1 cellular context compared by ENCODE assay signal in the genomic region with DNA sequence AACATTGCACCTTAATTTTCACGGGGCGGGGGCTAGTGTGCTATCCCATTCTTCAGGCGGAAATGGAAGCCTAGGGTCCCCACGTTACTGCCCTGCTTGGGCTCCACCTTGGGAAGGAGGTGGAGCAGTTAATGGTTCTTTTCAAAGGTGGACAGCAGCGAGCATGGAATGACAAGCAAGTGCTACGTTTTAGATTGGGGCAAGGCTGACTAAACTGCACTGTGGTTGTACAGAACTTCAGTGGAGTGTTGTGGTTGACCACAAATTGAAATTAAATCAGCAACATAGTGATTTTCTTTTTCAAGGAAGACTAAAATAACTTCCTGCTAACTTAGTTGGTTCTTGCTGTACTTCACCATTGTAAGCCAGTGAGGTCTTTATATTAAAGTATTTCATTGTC.
TF ChIP-seq lines count a peak whose summit lies in the region.

No MANE protein-coding gene starts in this region.

TF ChIP-seq in WTC11, 78 proteins besides CTCF, POLR2A, EP300 and RAD21 (continued from another document):
- TF ChIP-seq, protein P1, sequence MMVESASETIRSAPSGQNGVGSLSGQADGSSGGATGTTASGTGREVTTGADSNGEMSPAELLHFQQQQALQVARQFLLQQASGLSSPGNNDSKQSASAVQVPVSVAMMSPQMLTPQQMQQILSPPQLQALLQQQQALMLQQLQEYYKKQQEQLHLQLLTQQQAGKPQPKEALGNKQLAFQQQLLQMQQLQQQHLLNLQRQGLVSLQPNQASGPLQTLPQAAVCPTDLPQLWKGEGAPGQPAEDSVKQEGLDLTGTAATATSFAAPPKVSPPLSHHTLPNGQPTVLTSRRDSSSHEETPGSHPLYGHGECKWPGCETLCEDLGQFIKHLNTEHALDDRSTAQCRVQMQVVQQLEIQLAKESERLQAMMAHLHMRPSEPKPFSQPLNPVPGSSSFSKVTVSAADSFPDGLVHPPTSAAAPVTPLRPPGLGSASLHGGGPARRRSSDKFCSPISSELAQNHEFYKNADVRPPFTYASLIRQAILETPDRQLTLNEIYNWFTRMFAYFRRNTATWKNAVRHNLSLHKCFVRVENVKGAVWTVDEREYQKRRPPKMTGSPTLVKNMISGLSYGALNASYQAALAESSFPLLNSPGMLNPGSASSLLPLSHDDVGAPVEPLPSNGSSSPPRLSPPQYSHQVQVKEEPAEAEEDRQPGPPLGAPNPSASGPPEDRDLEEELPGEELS (CRISPR knock-in tag; IDR thresholded peaks at IDR 0.05): no peak
- TF ChIP-seq USF2 (CRISPR knock-in tag; IDR thresholded peaks at IDR 0.05): no peak
- no peak for TF ChIP-seq ZNF416 (CRISPR knock-in tag; IDR thresholded peaks at IDR 0.05)
- TF ChIP-seq FOXK1 (CRISPR knock-in tag; IDR thresholded peaks at IDR 0.05): no peak
- TF ChIP-seq, protein P2, sequence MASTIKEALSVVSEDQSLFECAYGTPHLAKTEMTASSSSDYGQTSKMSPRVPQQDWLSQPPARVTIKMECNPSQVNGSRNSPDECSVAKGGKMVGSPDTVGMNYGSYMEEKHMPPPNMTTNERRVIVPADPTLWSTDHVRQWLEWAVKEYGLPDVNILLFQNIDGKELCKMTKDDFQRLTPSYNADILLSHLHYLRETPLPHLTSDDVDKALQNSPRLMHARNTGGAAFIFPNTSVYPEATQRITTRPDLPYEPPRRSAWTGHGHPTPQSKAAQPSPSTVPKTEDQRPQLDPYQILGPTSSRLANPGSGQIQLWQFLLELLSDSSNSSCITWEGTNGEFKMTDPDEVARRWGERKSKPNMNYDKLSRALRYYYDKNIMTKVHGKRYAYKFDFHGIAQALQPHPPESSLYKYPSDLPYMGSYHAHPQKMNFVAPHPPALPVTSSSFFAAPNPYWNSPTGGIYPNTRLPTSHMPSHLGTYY (CRISPR knock-in tag; IDR thresholded peaks at IDR 0.05): no peak
- TF ChIP-seq, protein P3, sequence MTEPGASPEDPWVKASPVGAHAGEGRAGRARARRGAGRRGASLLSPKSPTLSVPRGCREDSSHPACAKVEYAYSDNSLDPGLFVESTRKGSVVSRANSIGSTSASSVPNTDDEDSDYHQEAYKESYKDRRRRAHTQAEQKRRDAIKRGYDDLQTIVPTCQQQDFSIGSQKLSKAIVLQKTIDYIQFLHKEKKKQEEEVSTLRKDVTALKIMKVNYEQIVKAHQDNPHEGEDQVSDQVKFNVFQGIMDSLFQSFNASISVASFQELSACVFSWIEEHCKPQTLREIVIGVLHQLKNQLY (CRISPR knock-in tag; IDR thresholded peaks at IDR 0.05): no peak
- no peak for TF ChIP-seq FOXJ3 (CRISPR knock-in tag; IDR thresholded peaks at IDR 0.05; ENCODE audit: borderline replicate concordance)
- TF ChIP-seq RORB (CRISPR knock-in tag; IDR thresholded peaks at IDR 0.05): no peak
- TF ChIP-seq ZNF121 (CRISPR knock-in tag; IDR thresholded peaks at IDR 0.05): no peak
- TF ChIP-seq, protein P4, sequence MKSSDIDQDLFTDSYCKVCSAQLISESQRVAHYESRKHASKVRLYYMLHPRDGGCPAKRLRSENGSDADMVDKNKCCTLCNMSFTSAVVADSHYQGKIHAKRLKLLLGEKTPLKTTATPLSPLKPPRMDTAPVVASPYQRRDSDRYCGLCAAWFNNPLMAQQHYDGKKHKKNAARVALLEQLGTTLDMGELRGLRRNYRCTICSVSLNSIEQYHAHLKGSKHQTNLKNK (CRISPR knock-in tag; IDR thresholded peaks at IDR 0.05): no peak
- no peak for TF ChIP-seq ZNF317 (CRISPR knock-in tag; IDR thresholded peaks at IDR 0.05; ENCODE audit: borderline replicate concordance, low read depth)
